1 cellular context compared by ENCODE assay signal in the genomic region with DNA sequence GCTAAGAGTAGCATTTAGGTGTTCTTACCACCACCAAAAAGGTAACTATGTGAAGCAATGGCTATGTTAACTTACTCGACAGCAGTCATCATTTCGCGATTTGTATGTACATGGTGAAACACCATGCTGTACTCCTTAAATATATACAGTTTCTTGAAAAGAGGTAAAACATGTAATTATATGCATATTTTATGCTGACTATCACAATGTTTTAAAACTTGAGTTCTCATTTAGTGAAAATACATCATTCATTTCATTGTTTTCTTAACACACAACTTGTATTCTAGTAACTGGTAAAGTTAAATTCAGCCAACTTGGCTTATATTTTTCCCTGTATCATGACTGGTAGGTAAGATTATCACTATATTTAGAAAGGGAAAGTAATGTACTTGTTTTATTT.
TF ChIP-seq lines count a peak whose summit lies in the region.

No MANE protein-coding gene starts in this region.

TF ChIP-seq in WTC11, 78 proteins besides CTCF, POLR2A, EP300 and RAD21 (continued from another document):
- TF ChIP-seq, protein P1, sequence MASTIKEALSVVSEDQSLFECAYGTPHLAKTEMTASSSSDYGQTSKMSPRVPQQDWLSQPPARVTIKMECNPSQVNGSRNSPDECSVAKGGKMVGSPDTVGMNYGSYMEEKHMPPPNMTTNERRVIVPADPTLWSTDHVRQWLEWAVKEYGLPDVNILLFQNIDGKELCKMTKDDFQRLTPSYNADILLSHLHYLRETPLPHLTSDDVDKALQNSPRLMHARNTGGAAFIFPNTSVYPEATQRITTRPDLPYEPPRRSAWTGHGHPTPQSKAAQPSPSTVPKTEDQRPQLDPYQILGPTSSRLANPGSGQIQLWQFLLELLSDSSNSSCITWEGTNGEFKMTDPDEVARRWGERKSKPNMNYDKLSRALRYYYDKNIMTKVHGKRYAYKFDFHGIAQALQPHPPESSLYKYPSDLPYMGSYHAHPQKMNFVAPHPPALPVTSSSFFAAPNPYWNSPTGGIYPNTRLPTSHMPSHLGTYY (CRISPR knock-in tag; IDR thresholded peaks at IDR 0.05) = no peak
- no peak for TF ChIP-seq CBFB (CRISPR knock-in tag; IDR thresholded peaks at IDR 0.05; ENCODE audit: low read depth)
- TF ChIP-seq, protein P2, sequence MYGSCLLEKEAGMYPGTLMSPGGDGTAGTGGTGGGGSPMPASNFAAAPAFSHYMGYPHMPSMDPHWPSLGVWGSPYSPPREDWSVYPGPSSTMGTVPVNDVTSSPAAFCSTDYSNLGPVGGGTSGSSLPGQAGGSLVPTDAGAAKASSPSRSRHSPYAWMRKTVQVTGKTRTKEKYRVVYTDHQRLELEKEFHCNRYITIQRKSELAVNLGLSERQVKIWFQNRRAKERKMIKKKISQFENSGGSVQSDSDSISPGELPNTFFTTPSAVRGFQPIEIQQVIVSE (CRISPR knock-in tag; IDR thresholded peaks at IDR 0.05; ENCODE audit: borderline replicate concordance) = no peak
- TF ChIP-seq, protein P3, sequence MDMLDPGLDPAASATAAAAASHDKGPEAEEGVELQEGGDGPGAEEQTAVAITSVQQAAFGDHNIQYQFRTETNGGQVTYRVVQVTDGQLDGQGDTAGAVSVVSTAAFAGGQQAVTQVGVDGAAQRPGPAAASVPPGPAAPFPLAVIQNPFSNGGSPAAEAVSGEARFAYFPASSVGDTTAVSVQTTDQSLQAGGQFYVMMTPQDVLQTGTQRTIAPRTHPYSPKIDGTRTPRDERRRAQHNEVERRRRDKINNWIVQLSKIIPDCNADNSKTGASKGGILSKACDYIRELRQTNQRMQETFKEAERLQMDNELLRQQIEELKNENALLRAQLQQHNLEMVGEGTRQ (CRISPR knock-in tag; IDR thresholded peaks at IDR 0.05) = no peak
